Comparison of ENCODE assay signal across 9 cellular contexts in the genomic region with DNA sequence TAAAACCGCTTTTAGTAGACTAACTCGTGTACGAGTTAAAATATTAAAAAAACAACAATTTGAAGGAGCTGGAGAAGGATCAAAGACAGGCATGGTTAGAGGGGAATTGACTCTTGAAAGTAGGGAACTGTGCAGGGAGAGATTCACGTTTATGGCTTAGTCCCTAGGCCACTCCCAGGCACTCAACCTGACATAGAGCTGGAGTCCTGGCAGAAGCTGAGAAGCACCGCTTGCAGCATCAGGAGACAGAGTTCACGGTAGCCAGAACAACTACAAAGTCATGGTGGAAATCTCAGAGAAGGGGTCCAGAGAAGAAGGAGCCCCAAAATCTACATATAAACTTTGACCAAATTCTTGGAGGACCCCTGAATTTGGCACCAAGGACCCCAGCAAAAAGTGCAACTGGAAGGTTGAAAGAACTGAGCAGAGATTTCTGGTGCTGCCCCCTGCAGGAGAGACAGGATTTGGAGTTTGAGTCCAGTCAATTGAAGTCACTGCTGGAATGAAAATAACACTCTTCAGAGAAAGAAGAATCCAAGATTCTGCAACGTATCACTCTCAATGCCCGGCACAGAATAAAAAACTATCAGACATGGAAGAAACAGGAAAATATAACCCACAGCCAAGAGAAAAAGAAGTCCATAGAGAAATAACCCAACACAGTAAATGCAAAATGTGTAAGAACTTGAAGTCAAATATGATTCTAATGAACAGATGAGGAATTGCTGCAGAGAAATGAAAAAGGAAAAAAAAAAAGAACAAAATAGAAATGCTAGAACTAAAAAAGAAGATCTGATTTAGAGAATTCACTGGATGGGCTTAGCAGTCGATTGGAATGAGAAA.
DNase-seq lines count a peak whose midpoint lies in the region; ATAC-seq and TF ChIP-seq lines count a peak whose summit lies in the region.
"Had no signal": no experiment of that assay in that cellular context is flagged by ENCODE, and none has a peak within 500 bp of the region (broad histone marks: within the 10 kb centered on the region; RNA-seq: fewer than 3 reads in every experiment).

No MANE protein-coding gene starts in this region.

- H4K20me1 ChIP-seq in OCI-LY7 (ENCODE audit: insufficient read depth, low read length) (no peaks in the 10 kb centered on the region), smooth muscle cell (ENCODE audit: low read depth) (no peaks in the 10 kb centered on the region)

- intact Hi-C loops in heart left ventricle (cut with DNase I) (loop anchor here in 6 of 10 donors (1.0 to 10.0 kb wide), 8 partner anchors 43 to 362 kb away; no protein-coding TSS in a partner anchor), left cardiac atrium (cut with DNase I) (loop anchor here in 1 of 2 donors (10.0 kb wide), 1 partner anchor 355 kb away; no protein-coding TSS in a partner anchor), OCI-LY7 (cut with micrococcal nuclease; ENCODE audit: unreplicated experiment) (loop anchor here (5.0 kb wide), 1 partner anchor 362 kb away; no protein-coding TSS in a partner anchor)

- no peaks in the 10 kb centered on the region for H3K9me3 ChIP-seq in heart left ventricle
- no peaks in the 10 kb centered on the region for H3K9me3 ChIP-seq in OCI-LY7 (ENCODE audit: low read length)
- no peaks in the 10 kb centered on the region for H3K9me3 ChIP-seq in smooth muscle cell (replicated peaks; ENCODE audit: low read depth)

- no peaks in the 10 kb centered on the region for H3K36me3 Mint-ChIP-seq in endothelial cell (ENCODE audit: low read depth, unreplicated experiment)

- DNase-seq in heart left ventricle (no peak), left cardiac atrium (no peak), OCI-LY7 (ENCODE audit: low spot score) (peak; percentile 28), endothelial cell (ENCODE audit: low spot score) (peak; percentile 69), smooth muscle cell (lab: John Stamatoyannopoulos, UW; ENCODE audit: unreplicated experiment) (no peak), NCI-H2029 treated with DMSO at 0.1 percent for 48 hours (lab: John Stamatoyannopoulos, UW) (no peak), activated gamma-delta T cell (lab: John Stamatoyannopoulos, UW) (no peak)

- H3K9me3 Mint-ChIP-seq in endothelial cell (ENCODE audit: unreplicated experiment): no peaks in the 10 kb centered on the region

- ATAC-seq in heart left ventricle (no peak), left cardiac atrium (no peak), HG03135 (IDR thresholded peaks at IDR 0.05; ENCODE audit: unreplicated experiment) (no peak)

- no peak overlapping the region for H3K4me2 ChIP-seq in OCI-LY7 (ENCODE audit: low read length)
- H3K4me2 ChIP-seq in smooth muscle cell: no peak overlapping the region

- H3K4me1 ChIP-seq in heart left ventricle: peaks cover 0 to under 1% (median 0%) of the 10 kb centered on the region in 12 donors
- H3K4me1 ChIP-seq in OCI-LY7 (ENCODE audit: insufficient read depth, low read length, poor library complexity, severe bottlenecking): no peaks in the 10 kb centered on the region
- H3K4me1 ChIP-seq in smooth muscle cell (ENCODE audit: low read depth): peaks cover 3% of the 10 kb centered on the region

- no peaks in the 10 kb centered on the region for H3K79me2 ChIP-seq in OCI-LY7 (ENCODE audit: insufficient read depth, low read depth, low read length)
- H3K79me2 ChIP-seq in smooth muscle cell (ENCODE audit: low read depth): no peaks in the 10 kb centered on the region

- H3K36me3 ChIP-seq in heart left ventricle: no peaks in the 10 kb centered on the region
- no peaks in the 10 kb centered on the region for H3K36me3 ChIP-seq in OCI-LY7 (ENCODE audit: insufficient read depth, low read length)
- no peaks in the 10 kb centered on the region for H3K36me3 ChIP-seq in smooth muscle cell (ENCODE audit: low read depth)

- no peak overlapping the region for H3K9ac ChIP-seq in smooth muscle cell (ENCODE audit: low read depth)

- no TSS peak for BruUV-seq in OCI-LY7 (replicated peaks; lab: Mats Ljungman, UMichigan)

- H3K9me2 ChIP-seq in OCI-LY7 (ENCODE audit: insufficient read depth, low read length): no peaks in the 10 kb centered on the region

- no peaks in the 10 kb centered on the region for H3K4me1 Mint-ChIP-seq in endothelial cell (ENCODE audit: unreplicated experiment)

- H3K27ac ChIP-seq in heart left ventricle (no peak overlapping the region), OCI-LY7 (ENCODE audit: low read depth, low read length, poor library complexity, severe bottlenecking) (no peak overlapping the region), smooth muscle cell (ENCODE audit: low read depth) (no peak overlapping the region)
- H3K27ac ChIP-seq: epithelial cell of prostate had no signal

- POLR2A ChIA-PET in OCI-LY7 (lab: Charles Lee): no interaction called here

- TF ChIP-seq CTCF in heart left ventricle (IDR thresholded peaks at IDR 0.05) (peak; percentile 50 to 67 (median 56)), OCI-LY7 (conservative IDR thresholded peaks at IDR 0.05; ENCODE audit: low read length) (peak; percentile 87), endothelial cell (IDR thresholded peaks at IDR 0.05; ENCODE audit: unreplicated experiment) (peak; percentile 79), smooth muscle cell (IDR thresholded peaks at IDR 0.05; ENCODE audit: borderline replicate concordance, insufficient read depth, poor library complexity, severe bottlenecking) (peak; percentile 61)

- H3K27me3 Mint-ChIP-seq in endothelial cell (ENCODE audit: unreplicated experiment): no peaks in the 10 kb centered on the region

- CTCF ChIA-PET in OCI-LY7 (lab: Charles Lee; ENCODE audit: unreplicated experiment): no interaction called here

- H2AFZ ChIP-seq in OCI-LY7 (ENCODE audit: low read length): no peak overlapping the region
- H2AFZ ChIP-seq in smooth muscle cell (ENCODE audit: low read depth): no peak overlapping the region

- no peak for TF ChIP-seq POLR2A in heart left ventricle (IDR thresholded peaks at IDR 0.05)

- H3K4me3 Mint-ChIP-seq in endothelial cell (ENCODE audit: unreplicated experiment): no peak overlapping the region

- H3F3A ChIP-seq in smooth muscle cell (ENCODE audit: low read depth): no peaks in the 10 kb centered on the region

- H3K27ac Mint-ChIP-seq in endothelial cell (ENCODE audit: unreplicated experiment): no peak overlapping the region

- 65 to 72% (median 67%) methylated on average over 9 of the region's 9 CpGs for WGBS in heart left ventricle, 4 donors
- WGBS in smooth muscle cell (ENCODE audit: low lambda C conversion rate): 63% methylated on average over 9 of the region's 9 CpGs

- peaks cover 0 to 5% (median 0%) of the 10 kb centered on the region in 9 donors for H3K27me3 ChIP-seq in heart left ventricle
- peaks cover 3% of the 10 kb centered on the region for H3K27me3 ChIP-seq in smooth muscle cell (ENCODE audit: low read depth)

- H3K4me3 ChIP-seq in heart left ventricle (no peak overlapping the region), OCI-LY7 (ENCODE audit: low read depth, low read length, poor library complexity, severe bottlenecking) (no peak overlapping the region), smooth muscle cell (no peak overlapping the region)

Comparison
In these comparisons a context has a peak if more than half of its experiments do, and no peak if none do; other contexts are left out.
1. DNase-seq: peak in OCI-LY7 (single experiment) and endothelial cell (single experiment); none in heart left ventricle (0 of 5), left cardiac atrium (single experiment), smooth muscle cell (single experiment), NCI-H2029 treated with DMSO at 0.1 percent for 48 hours (single experiment) and activated gamma-delta T cell (single experiment).
2. Peak in every context shown above with its lines, with median percentiles within 50 percentile points of each other: CTCF ChIP-seq.